Comparison of ENCODE assay signal across 8 cellular contexts in genomic region chr3:121995190-121996137, GRCh38. TPM values are rescaled to one million over a fixed set of nuclear protein-coding genes. Genes with fewer than 3 reads are reported as not detected.
A peak's percentile ranks its signal among the peaks of the same experiment; 100 is the strongest.
DNase-seq lines count a peak whose midpoint lies in the region; ATAC-seq and TF ChIP-seq lines count a peak whose summit lies in the region.

No MANE protein-coding gene starts in this region.

- H4K20me1 ChIP-seq in SK-N-SH (ENCODE audit: insufficient read depth): no peaks in the 10 kb centered on the region

- peaks cover 4% of the 10 kb centered on the region for H3F3A ChIP-seq in SK-N-SH (replicated peaks; ENCODE audit: insufficient read depth)

- no peaks in the 10 kb centered on the region for H3K9me3 ChIP-seq in CD8-positive, alpha-beta T cell (ENCODE audit: low read length)
- H3K9me3 ChIP-seq in SK-N-SH (no peaks in the 10 kb centered on the region), lung (ENCODE audit: control insufficient read depth in 2 of 2, insufficient read depth in 1 of 2, low read length in 1 of 2) (no peaks in the 10 kb centered on the region)

- H2AFZ ChIP-seq in SK-N-SH (ENCODE audit: low read depth): peak overlapping the region; percentile 64; the same call in 1 of the 2 replicates

- no peak overlapping the region for H3K27ac ChIP-seq in CD8-positive, alpha-beta T cell (ENCODE audit: low read depth, low read length)
- H3K27ac ChIP-seq in SK-N-SH (ENCODE audit: low read depth in 2 of 2, low read length in 1 of 2): 0 out of 4 replicates have a peak overlapping the region, but pooled peaks of 1 of the 2 experiments have one; percentile 10
- H3K27ac ChIP-seq in lung (ENCODE audit: low read depth in 1 of 2, low read length in 1 of 2): peak overlapping the region in 1 of 2 donors; percentile 71

- H3K9me3 Mint-ChIP-seq in CD8-positive, alpha-beta T cell: no peaks in the 10 kb centered on the region
- H3K9me3 Mint-ChIP-seq in dendritic cell treated with granulocyte-macrophage colony-stimulating factor and Interleukin-4, amounts not matched to agents 40 ng/mL and 50 ng/mL, for 4 days: no peaks in the 10 kb centered on the region

- no peak overlapping the region for H3K27ac Mint-ChIP-seq in CD8-positive, alpha-beta T cell
- peak overlapping the region; percentile 79 for H3K27ac Mint-ChIP-seq in dendritic cell treated with granulocyte-macrophage colony-stimulating factor and Interleukin-4, amounts not matched to agents 40 ng/mL and 50 ng/mL, for 4 days

- no peak overlapping the region for H3K4me3 Mint-ChIP-seq in CD8-positive, alpha-beta T cell
- peak overlapping the region; percentile 44 for H3K4me3 Mint-ChIP-seq in dendritic cell treated with granulocyte-macrophage colony-stimulating factor and Interleukin-4, amounts not matched to agents 40 ng/mL and 50 ng/mL, for 4 days

- DNase-seq in CD8-positive, alpha-beta T cell: peak in 2 of 7 experiments; percentile 9 to 36
- DNase-seq in SK-N-SH (peak; percentile 61), lung (ENCODE audit: low spot score) (peak; percentile 68), ureter (ENCODE audit: low spot score) (peak; percentile 70)

- H3K4me1 Mint-ChIP-seq in CD8-positive, alpha-beta T cell (ENCODE audit: low read depth): peaks cover 10% of the 10 kb centered on the region
- peaks cover 66% of the 10 kb centered on the region for H3K4me1 Mint-ChIP-seq in dendritic cell treated with granulocyte-macrophage colony-stimulating factor and Interleukin-4, amounts not matched to agents 40 ng/mL and 50 ng/mL, for 4 days (ENCODE audit: low read depth)

- TF ChIP-seq RAD21 in Ishikawa (IDR thresholded peaks at IDR 0.05; ENCODE audit: low read depth) (peak; percentile 78), SK-N-SH (IDR thresholded peaks at IDR 0.05; ENCODE audit: low read length) (peak; percentile 59)

- H3K79me2 ChIP-seq in SK-N-SH (ENCODE audit: insufficient read depth): no peaks in the 10 kb centered on the region

- POLR2A ChIA-PET in CD8-positive, alpha-beta T cell (lab: Charles Lee): no interaction called here
- POLR2A ChIA-PET in SK-N-SH (lab: Yijun Ruan, JAX): no interaction called here

- TF ChIP-seq EP300 in Ishikawa (IDR thresholded peaks at IDR 0.05; ENCODE audit: borderline replicate concordance): no peak
- peak in 1 of 2 experiments; percentile 14; a peak in 1 of 4 replicates for TF ChIP-seq EP300 in SK-N-SH (IDR thresholded peaks at IDR 0.05; ENCODE audit: borderline replicate concordance in 1 of 2, low read depth in 1 of 2, low read length in 1 of 2)

- TF ChIP-seq CTCF in CD8-positive, alpha-beta T cell (IDR thresholded peaks at IDR 0.05): no peak
- TF ChIP-seq CTCF in SK-N-SH (IDR thresholded peaks at IDR 0.05): peak; percentile 56
- TF ChIP-seq CTCF in lung (IDR thresholded peaks at IDR 0.05; ENCODE audit: control extremely low read depth, extremely low read depth): peak; percentile 9

- H3K4me2 ChIP-seq in SK-N-SH: peak overlapping the region; percentile 2; the same call in 1 of the 2 replicates

- H3K27me3 ChIP-seq in CD8-positive, alpha-beta T cell (ENCODE audit: insufficient read depth, low read length): no peaks in the 10 kb centered on the region
- H3K27me3 ChIP-seq in SK-N-SH (ENCODE audit: insufficient read depth): no peaks in the 10 kb centered on the region
- H3K27me3 ChIP-seq in lung (ENCODE audit: control insufficient read depth, insufficient read depth): no peaks in the 10 kb centered on the region

- no peaks in the 10 kb centered on the region for H3K36me3 ChIP-seq in CD8-positive, alpha-beta T cell (ENCODE audit: insufficient read depth, low read length)
- H3K36me3 ChIP-seq in SK-N-SH (replicated peaks in 1 of 2; ENCODE audit: control insufficient read depth in 1 of 2, insufficient read depth in 2 of 2, low read length in 1 of 2) (no peaks in the 10 kb centered on the region), lung (ENCODE audit: control insufficient read depth in 2 of 2, insufficient read depth in 2 of 2, low read length in 2 of 2) (no peaks in the 10 kb centered on the region)

- peak; percentile 17 for TF ChIP-seq POLR2A in GM18526 (IDR thresholded peaks at IDR 0.05; ENCODE audit: extremely low read depth, insufficient read length)

- no peak overlapping the region for H3K9ac ChIP-seq in SK-N-SH

- H3K36me3 Mint-ChIP-seq in CD8-positive, alpha-beta T cell: no peaks in the 10 kb centered on the region
- no peaks in the 10 kb centered on the region for H3K36me3 Mint-ChIP-seq in dendritic cell treated with granulocyte-macrophage colony-stimulating factor and Interleukin-4, amounts not matched to agents 40 ng/mL and 50 ng/mL, for 4 days (ENCODE audit: low read depth)

- intact Hi-C loops in CD8-positive, alpha-beta T cell (cut with DNase I, micrococcal nuclease): loop anchor here in 1 of 2 experiments (5.0 kb wide), 1 partner anchor 448 kb away; the partner anchor contains the start of gene POLQ
- intact Hi-C loops in dendritic cell treated with granulocyte-macrophage colony-stimulating factor and Interleukin-4, amounts not matched to agents 40 ng/mL and 50 ng/mL, for 4 days (cut with micrococcal nuclease): loop anchor here (5.0 kb wide), 5 partner anchors 38 to 262 kb away; partner anchors contain the start of genes CD86 and GOLGB1

- H3K27me3 Mint-ChIP-seq in CD8-positive, alpha-beta T cell (ENCODE audit: low read depth): peaks cover 3% of the 10 kb centered on the region
- H3K27me3 Mint-ChIP-seq in dendritic cell treated with granulocyte-macrophage colony-stimulating factor and Interleukin-4, amounts not matched to agents 40 ng/mL and 50 ng/mL, for 4 days: no peaks in the 10 kb centered on the region

- H3K4me1 ChIP-seq in CD8-positive, alpha-beta T cell (ENCODE audit: insufficient read depth, low read length): no peaks in the 10 kb centered on the region
- H3K4me1 ChIP-seq in SK-N-SH (ENCODE audit: control insufficient read depth in 1 of 2, insufficient read depth in 2 of 2, low read depth in 1 of 2, low read length in 1 of 2) (peaks cover 0 to 8% of the 10 kb centered on the region in 2 experiments; a peak in 1 of 4 replicates), lung (ENCODE audit: control insufficient read depth in 2 of 2, insufficient read depth in 2 of 2, low read length in 2 of 2) (peaks cover 0 to 4% of the 10 kb centered on the region in 2 donors)

- ATAC-seq in CD8-positive, alpha-beta T cell: peak; percentile 52
- ATAC-seq in lung (ENCODE audit: insufficient read depth, low FRiP score) (peak; percentile 41), GM18519 (IDR thresholded peaks at IDR 0.05; ENCODE audit: low FRiP score, unreplicated experiment) (no peak)

- H3K9me2 ChIP-seq in SK-N-SH: no peaks in the 10 kb centered on the region

- 53% methylated on average over 13 of the region's 14 CpGs for WGBS in SK-N-SH (ENCODE audit: low lambda C conversion rate)
- 47 to 53% methylated on average over 14 of the region's 14 CpGs for WGBS in lung, 2 donors

- no peak overlapping the region for H3K4me3 ChIP-seq in CD8-positive, alpha-beta T cell (ENCODE audit: low read depth, low read length)
- H3K4me3 ChIP-seq in SK-N-SH (ENCODE audit: low read depth in 2 of 2, low read length in 1 of 2) (peak overlapping the region in 1 of 2 experiments; percentile 4; a peak in 1 of 4 replicates), lung (no peak overlapping the region)

- CTCF ChIA-PET in CD8-positive, alpha-beta T cell (lab: Charles Lee): interaction anchor here (1.3 to 2.7 kb wide), 2 partner anchors 9 to 12 kb away, joined by 3 to 8 read pairs; no protein-coding TSS in a partner anchor
- CTCF ChIA-PET in SK-N-SH (lab: Yijun Ruan, JAX): interaction anchor here (1.0 to 3.1 kb wide), 10 partner anchors 9 to 449 kb away, joined by 3 to 16 read pairs (median 6); partner anchors contain the start of gene POLQ

TF ChIP-seq in Ishikawa, 13 proteins besides CTCF, POLR2A, EP300 and RAD21 (continues in another document):
- TF ChIP-seq YY1 (IDR thresholded peaks at IDR 0.05; ENCODE audit: low read depth) (no peak), EGR1 (IDR thresholded peaks at IDR 0.05) (no peak), FOXM1 (IDR thresholded peaks at IDR 0.05; ENCODE audit: borderline replicate concordance, low read depth) (no peak), MAX (IDR thresholded peaks at IDR 0.05) (no peak), ZBTB7A (IDR thresholded peaks at IDR 0.05; ENCODE audit: low read depth) (no peak), TEAD4 (IDR thresholded peaks at IDR 0.05) (no peak), TAF1 (IDR thresholded peaks at IDR 0.05; ENCODE audit: low read depth) (no peak), NFIC (IDR thresholded peaks at IDR 0.05) (no peak), CREB1 (IDR thresholded peaks at IDR 0.05; ENCODE audit: low read depth) (no peak), TCF12 (IDR thresholded peaks at IDR 0.05; ENCODE audit: low read depth) (no peak)

TF ChIP-seq in SK-N-SH, 30 proteins besides CTCF, POLR2A, EP300 and RAD21 (continues in another document):
- TF ChIP-seq RXRA (IDR thresholded peaks at IDR 0.05; ENCODE audit: borderline replicate concordance, low read depth) (peak; percentile 36; the same call in 1 of the 2 replicates), TAF1 (IDR thresholded peaks at IDR 0.05; ENCODE audit: borderline replicate concordance, low read depth, low read length) (no peak), CHD2 (IDR thresholded peaks at IDR 0.05; ENCODE audit: low read length, partially characterized antibody) (no peak)
- TF ChIP-seq, protein P1, sequence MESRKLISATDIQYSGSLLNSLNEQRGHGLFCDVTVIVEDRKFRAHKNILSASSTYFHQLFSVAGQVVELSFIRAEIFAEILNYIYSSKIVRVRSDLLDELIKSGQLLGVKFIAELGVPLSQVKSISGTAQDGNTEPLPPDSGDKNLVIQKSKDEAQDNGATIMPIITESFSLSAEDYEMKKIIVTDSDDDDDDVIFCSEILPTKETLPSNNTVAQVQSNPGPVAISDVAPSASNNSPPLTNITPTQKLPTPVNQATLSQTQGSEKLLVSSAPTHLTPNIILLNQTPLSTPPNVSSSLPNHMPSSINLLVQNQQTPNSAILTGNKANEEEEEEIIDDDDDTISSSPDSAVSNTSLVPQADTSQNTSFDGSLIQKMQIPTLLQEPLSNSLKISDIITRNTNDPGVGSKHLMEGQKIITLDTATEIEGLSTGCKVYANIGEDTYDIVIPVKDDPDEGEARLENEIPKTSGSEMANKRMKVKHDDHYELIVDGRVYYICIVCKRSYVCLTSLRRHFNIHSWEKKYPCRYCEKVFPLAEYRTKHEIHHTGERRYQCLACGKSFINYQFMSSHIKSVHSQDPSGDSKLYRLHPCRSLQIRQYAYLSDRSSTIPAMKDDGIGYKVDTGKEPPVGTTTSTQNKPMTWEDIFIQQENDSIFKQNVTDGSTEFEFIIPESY (IDR thresholded peaks at IDR 0.05; ENCODE audit: borderline replicate concordance, low read depth): no peak

RNA-seq across cellular contexts. Expression of gene ILDR1, which starts 26.6 kb away (rescaled TPM):
- not detected for total RNA-seq in CD8-positive, alpha-beta T cell
- 0.02 and 0.05 TPM in 2 replicates for polyA plus RNA-seq in SK-N-SH (2012; rRNA removed)
- polyA plus RNA-seq in SK-N-SH (2012; cell fraction: cytosol; rRNA removed): 0.01 TPM in 1 of 2 replicates, not detected in the other
- polyA plus RNA-seq in SK-N-SH (2012; cell fraction: nucleus; rRNA removed): 0.04 and 0.05 TPM in 2 replicates
- total RNA-seq in lung: 1 to 10 TPM; 4.4 to 8.9 TPM
- 1 to 10 TPM; 3.3 to 4.1 TPM for polyA plus RNA-seq in lung
- 16.3 TPM for total RNA-seq in ureter

RNA-seq across cellular contexts. Expression of gene CD86, which starts 59.7 kb away (rescaled TPM):
- total RNA-seq in CD8-positive, alpha-beta T cell: not detected
- polyA plus RNA-seq in SK-N-SH (2012; rRNA removed) (not detected in 2 replicates), lung (10 to 100 TPM in 1 of 2 donors, 1 to 10 TPM in 1; 8.0 to 10.5 TPM)
- polyA plus RNA-seq in SK-N-SH (2012; cell fraction: cytosol; rRNA removed): not detected in 2 replicates
- polyA plus RNA-seq in SK-N-SH (2012; cell fraction: nucleus; rRNA removed): not detected in 2 replicates
- total RNA-seq in lung (10 to 100 TPM; 11.0 to 11.5 TPM), ureter (3.0 TPM)

Comparison
In these comparisons a context has a peak if more than half of its experiments do, and no peak if none do; other contexts are left out.
1. RNA of gene ILDR1, which starts 26.6 kb away (total RNA-seq): 16.3 TPM in ureter (single experiment) and 4.4 to 8.9 TPM in lung; not detected in CD8-positive, alpha-beta T cell; every median in the first group is over 4 times any median in the second.